1 cellular context compared by ENCODE assay signal in the genomic region with DNA sequence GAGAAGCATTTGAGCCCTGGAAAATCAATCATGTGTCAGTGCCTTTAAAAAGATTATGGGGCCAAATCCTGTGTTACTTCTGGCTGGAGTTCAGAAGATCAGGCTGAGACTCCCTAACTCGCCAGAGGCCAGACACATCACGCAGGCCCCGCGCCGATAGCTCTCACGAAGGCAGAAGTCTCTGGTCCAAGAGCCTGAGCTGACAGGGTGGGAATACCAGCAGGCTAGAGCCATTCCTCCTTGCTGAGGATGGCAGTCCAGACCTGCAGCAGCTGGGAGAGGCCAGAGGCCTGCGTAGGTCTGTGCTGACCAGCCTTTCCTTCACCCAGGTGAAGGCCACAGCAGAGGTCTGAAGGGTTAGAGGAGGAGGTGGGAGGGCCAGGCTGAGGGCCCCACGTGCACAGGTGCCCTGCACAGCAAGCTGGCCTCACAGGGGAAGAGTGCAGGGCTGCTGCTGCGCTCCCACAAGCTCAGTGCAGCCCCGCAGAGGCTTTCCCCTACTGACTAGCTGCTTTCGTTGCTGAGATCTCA.
TF ChIP-seq lines count a peak whose summit lies in the region.

No MANE protein-coding gene starts in this region.

TF ChIP-seq in GM12878, 131 proteins besides CTCF, POLR2A, EP300 and RAD21:
- TF ChIP-seq KDM1A (IDR thresholded peaks at IDR 0.05; ENCODE audit: borderline replicate concordance) (no peak), HCFC1 (IDR thresholded peaks at IDR 0.05; ENCODE audit: low read length) (no peak), BACH1 (IDR thresholded peaks at IDR 0.05; ENCODE audit: borderline replicate concordance) (no peak), SMC3 (IDR thresholded peaks at IDR 0.05; ENCODE audit: borderline replicate concordance, low read length) (no peak), EZH2 (IDR thresholded peaks at IDR 0.05; ENCODE audit: borderline replicate concordance, control insufficient read depth, low read depth, low read length) (no peak)
- TF ChIP-seq, protein P1, sequence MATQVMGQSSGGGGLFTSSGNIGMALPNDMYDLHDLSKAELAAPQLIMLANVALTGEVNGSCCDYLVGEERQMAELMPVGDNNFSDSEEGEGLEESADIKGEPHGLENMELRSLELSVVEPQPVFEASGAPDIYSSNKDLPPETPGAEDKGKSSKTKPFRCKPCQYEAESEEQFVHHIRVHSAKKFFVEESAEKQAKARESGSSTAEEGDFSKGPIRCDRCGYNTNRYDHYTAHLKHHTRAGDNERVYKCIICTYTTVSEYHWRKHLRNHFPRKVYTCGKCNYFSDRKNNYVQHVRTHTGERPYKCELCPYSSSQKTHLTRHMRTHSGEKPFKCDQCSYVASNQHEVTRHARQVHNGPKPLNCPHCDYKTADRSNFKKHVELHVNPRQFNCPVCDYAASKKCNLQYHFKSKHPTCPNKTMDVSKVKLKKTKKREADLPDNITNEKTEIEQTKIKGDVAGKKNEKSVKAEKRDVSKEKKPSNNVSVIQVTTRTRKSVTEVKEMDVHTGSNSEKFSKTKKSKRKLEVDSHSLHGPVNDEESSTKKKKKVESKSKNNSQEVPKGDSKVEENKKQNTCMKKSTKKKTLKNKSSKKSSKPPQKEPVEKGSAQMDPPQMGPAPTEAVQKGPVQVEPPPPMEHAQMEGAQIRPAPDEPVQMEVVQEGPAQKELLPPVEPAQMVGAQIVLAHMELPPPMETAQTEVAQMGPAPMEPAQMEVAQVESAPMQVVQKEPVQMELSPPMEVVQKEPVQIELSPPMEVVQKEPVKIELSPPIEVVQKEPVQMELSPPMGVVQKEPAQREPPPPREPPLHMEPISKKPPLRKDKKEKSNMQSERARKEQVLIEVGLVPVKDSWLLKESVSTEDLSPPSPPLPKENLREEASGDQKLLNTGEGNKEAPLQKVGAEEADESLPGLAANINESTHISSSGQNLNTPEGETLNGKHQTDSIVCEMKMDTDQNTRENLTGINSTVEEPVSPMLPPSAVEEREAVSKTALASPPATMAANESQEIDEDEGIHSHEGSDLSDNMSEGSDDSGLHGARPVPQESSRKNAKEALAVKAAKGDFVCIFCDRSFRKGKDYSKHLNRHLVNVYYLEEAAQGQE (IDR thresholded peaks at IDR 0.05; ENCODE audit: low read depth, low read length) = no peak
- TF ChIP-seq, protein P2, sequence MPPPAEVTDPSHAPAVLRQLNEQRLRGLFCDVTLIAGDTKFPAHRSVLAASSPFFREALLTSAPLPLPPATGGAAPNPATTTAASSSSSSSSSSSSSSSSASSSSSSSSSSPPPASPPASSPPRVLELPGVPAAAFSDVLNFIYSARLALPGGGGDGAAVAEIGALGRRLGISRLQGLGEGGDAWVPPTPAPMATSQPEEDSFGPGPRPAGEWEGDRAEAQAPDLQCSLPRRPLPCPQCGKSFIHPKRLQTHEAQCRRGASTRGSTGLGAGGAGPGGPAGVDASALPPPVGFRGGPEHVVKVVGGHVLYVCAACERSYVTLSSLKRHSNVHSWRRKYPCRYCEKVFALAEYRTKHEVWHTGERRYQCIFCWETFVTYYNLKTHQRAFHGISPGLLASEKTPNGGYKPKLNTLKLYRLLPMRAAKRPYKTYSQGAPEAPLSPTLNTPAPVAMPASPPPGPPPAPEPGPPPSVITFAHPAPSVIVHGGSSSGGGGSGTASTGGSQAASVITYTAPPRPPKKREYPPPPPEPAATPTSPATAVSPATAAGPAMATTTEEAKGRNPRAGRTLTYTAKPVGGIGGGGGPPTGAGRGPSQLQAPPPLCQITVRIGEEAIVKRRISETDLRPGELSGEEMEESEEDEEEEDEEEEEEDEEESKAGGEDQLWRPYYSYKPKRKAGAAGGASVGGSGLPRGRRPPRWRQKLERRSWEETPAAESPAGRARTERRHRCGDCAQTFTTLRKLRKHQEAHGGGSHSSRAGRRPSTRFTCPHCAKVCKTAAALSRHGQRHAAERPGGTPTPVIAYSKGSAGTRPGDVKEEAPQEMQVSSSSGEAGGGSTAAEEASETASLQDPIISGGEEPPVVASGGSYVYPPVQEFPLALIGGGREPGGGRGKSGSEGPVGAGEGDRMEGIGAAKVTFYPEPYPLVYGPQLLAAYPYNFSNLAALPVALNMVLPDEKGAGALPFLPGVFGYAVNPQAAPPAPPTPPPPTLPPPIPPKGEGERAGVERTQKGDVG (CRISPR knock-in tag; IDR thresholded peaks at IDR 0.05) = no peak
